Comparison of ENCODE assay signal across 8 cellular contexts in the genomic region with DNA sequence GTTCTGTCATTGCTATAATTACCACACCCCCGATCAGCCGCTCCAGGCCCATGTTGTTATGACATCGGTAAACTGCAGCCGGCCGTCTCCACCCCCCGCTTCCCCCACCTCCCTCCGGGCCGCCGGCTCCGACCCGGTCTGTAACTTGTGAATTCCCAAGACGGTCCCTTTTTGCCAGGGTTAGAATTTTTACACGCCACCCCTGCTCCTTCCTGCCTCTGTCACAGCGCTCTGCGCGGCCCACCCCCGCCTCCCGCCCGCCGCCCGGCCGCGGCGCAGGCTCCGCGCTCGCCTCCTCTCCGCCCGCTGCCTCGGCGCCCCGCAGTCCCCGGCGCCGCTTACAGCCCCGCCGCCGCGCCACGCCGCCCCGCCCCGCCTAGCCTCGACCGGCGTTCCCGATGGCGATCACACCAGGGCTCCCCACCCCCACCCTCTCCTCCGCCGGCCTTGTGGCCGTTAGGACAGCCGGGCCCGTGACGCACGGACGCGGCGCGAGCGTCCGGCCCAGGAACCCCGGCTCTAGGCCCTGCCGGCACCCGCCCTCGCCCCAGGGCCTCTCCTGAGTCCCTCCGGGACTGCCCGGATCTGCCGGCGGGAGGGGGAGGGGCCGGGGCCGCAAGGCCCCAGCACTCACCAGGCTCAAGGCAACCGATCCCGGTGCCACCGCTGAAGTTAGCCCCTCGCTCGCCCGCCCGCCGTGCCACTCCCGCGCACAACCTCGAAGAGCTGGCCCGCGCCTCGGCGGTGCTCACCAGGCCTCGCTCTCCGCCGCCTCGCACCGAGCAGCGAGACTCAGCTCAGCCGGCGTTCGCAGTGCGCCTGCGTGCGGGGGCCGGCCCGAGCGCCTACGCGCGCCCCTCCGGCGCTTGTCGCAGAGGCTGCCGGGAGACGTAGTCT. TPM values are rescaled to one million over a fixed set of nuclear protein-coding genes. Genes with fewer than 3 reads are reported as not detected.
DNase-seq lines count a peak whose midpoint lies in the region; ATAC-seq and TF ChIP-seq lines count a peak whose summit lies in the region.

Gene KPNA1 (minus strand): TSS at position 817 of the 897 bp plus-strand sequence. CDS start 18,374 bp downstream, outside the sequence.

- DNase-seq in AML-193 (lab: John Stamatoyannopoulos, UW), result peak; percentile 87
- DNase-seq in NCI-H460 (ENCODE audit: extremely low read depth, low read depth), result peak; percentile 78
- DNase-seq in activated CD4-positive, alpha-beta T cell treated with anti-CD3 and anti-CD28 coated beads for 24 hours (ENCODE audit: low read depth in 2 of 2), result peak; percentile 70
- peak; percentile 91 for DNase-seq in cerebellum (ENCODE audit: low spot score)
- peak; percentile 56 for DNase-seq in kidney epithelial cell (ENCODE audit: low read depth)
- DNase-seq in stimulated activated CD4-positive, alpha-beta T cell treated with anti-CD3 and anti-CD28 coated beads, Interleukin-15, amount 100 ng/mL, for 24 hours, result peak; percentile 90

- no peak for TF ChIP-seq CTCF in kidney epithelial cell (IDR thresholded peaks at IDR 0.05; ENCODE audit: insufficient read depth, low read length, poor library complexity, severe bottlenecking)

- ATAC-seq in GM19043 (IDR thresholded peaks at IDR 0.05; ENCODE audit: low read depth, unreplicated experiment) (peak; percentile 86), HG03354 (IDR thresholded peaks at IDR 0.05; ENCODE audit: poor library complexity, severe bottlenecking, unreplicated experiment) (peak; percentile 90)

- no peaks in the 10 kb centered on the region for H3K36me3 ChIP-seq in kidney epithelial cell (ENCODE audit: control insufficient read depth, insufficient read depth, low read length)

- no peaks in the 10 kb centered on the region for H3K27me3 ChIP-seq in kidney epithelial cell (ENCODE audit: control insufficient read depth, insufficient read depth, low read length)

- H3K4me3 ChIP-seq in kidney epithelial cell (ENCODE audit: low read depth, low read length), result peak within 1 kb of the TSS; percentile 96

RNA-seq across cellular contexts. Expression of gene KPNA1, which starts in this region (rescaled TPM):
- total RNA-seq in NCI-H460 (2014; rRNA removed; shearing (Covaris generic)), result 26.5 and 28.9 TPM in 2 replicates
- polyA plus RNA-seq in NCI-H460 (2014; cell fraction: nucleus; rRNA removed), result 22.8 and 23.5 TPM in 2 replicates
- total RNA-seq in cerebellum, result 43.9 TPM
- 46.0 and 48.1 TPM in 2 replicates for total RNA-seq in kidney epithelial cell

Comparison
In these comparisons a context has a peak if more than half of its experiments do, and no peak if none do; other contexts are left out.
1. Peak in every context shown above with its lines: DNase-seq, ATAC-seq and H3K4me3 ChIP-seq.